ENCODE assay signal across 13 cellular contexts in the genomic region with DNA sequence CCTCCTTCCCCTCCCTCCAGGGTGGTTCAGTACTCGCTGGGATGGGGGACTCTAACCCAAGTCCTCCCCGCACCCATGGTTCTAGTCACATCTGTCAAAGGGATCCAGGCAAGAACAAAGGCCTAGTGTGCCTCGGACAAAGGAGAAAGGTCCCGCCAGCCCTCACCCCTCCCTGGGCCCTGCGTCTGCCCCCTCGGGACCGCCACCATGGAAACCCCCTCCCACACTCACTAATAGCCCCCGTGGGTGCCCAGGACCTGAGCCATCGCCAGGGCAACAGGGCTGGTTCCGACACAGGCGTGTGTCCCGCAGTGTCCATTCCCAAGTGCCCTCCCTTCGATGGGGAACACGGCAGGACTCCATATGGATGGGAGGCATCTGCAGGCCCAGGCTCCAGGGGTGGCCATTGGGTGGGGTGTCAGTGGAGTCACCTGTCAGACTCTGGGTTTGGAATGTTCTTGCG. TPM values are rescaled to one million over a fixed set of nuclear protein-coding genes. Genes with fewer than 3 reads are reported as not detected.
A peak's percentile ranks its signal among the peaks of the same experiment; 100 is the strongest.
DNase-seq lines count a peak whose midpoint lies in the region; ATAC-seq and TF ChIP-seq lines count a peak whose summit lies in the region.
"Had no signal": no experiment of that assay in that cellular context is flagged by ENCODE, and none has a peak within 500 bp of the region (broad histone marks: within the 10 kb centered on the region; RNA-seq: fewer than 3 reads in every experiment).

No MANE protein-coding gene starts in this region.

- H4K8ac ChIP-seq in neuronal stem cell (ENCODE audit: low read depth, low read length) = no peak overlapping the region

- no CpG with 5 or more reads among the region's 15 CpGs for WGBS in neuronal stem cell (ENCODE audit: extremely low coverage in 2 of 2, insufficient read length in 2 of 2, insufficient replicate concordance in 1 of 2), 2 donors

- no peak overlapping the region for H3K14ac ChIP-seq in neuronal stem cell (ENCODE audit: low read length)

- POLR2A ChIA-PET in CD4-positive, alpha-beta memory T cell (lab: Charles Lee; ENCODE audit: partially characterized antibody) = interaction anchor here (1.4 to 31.8 kb wide), 5 partner anchors 10 to 56 kb away, joined by 5 to 2262 read pairs (median 55); a partner anchor contains a TSS

- H3K4me3 ChIP-seq in CD4-positive, alpha-beta memory T cell (ENCODE audit: low read length in 2 of 2) = peak overlapping the region in 1 of 2 donors; percentile 77
- H3K4me3 ChIP-seq in Loucy (ENCODE audit: low read length, poor library complexity, severe bottlenecking) (peak overlapping the region; percentile 89), neuronal stem cell (ENCODE audit: low read length in 2 of 2) (no peak overlapping the region)
- H3K4me3 ChIP-seq: left ventricle myocardium inferior, pancreas, SJCRH30 had no signal

- H3K27me3 Mint-ChIP-seq in CD4-positive, alpha-beta memory T cell = no peaks in the 10 kb centered on the region

- H4K91ac ChIP-seq in neuronal stem cell (ENCODE audit: low read depth, low read length, poor library complexity) = no peak overlapping the region

- CTCF ChIA-PET in CD4-positive, alpha-beta memory T cell (lab: Charles Lee; ENCODE audit: partially characterized antibody) = no interaction called here

- no peaks in the 10 kb centered on the region for H3K27me3 ChIP-seq in CD4-positive, alpha-beta memory T cell (ENCODE audit: insufficient read depth, low read length)
- no peaks in the 10 kb centered on the region for H3K27me3 ChIP-seq in Loucy (ENCODE audit: insufficient read depth, low read length, poor library complexity, severe bottlenecking)
- H3K27me3 ChIP-seq in neuronal stem cell (ENCODE audit: control insufficient read depth in 3 of 3, insufficient read depth in 3 of 3, low read depth in 1 of 3, low read length in 3 of 3) = peaks cover 0 to 9% (median 2%) of the 10 kb centered on the region in 3 experiments
- H3K27me3 ChIP-seq: pancreas had no signal

- no peaks in the 10 kb centered on the region for H3K9me3 ChIP-seq in CD4-positive, alpha-beta memory T cell (ENCODE audit: control insufficient read depth in 1 of 2, low read length in 2 of 2)
- H3K9me3 ChIP-seq in Loucy (ENCODE audit: insufficient read depth, low read depth, low read length) = no peaks in the 10 kb centered on the region
- no peaks in the 10 kb centered on the region for H3K9me3 ChIP-seq in neuronal stem cell (replicated peaks in 1 of 2; ENCODE audit: control insufficient read depth in 2 of 2, insufficient read depth in 1 of 2, low read depth in 1 of 2, low read length in 2 of 2)
- H3K9me3 ChIP-seq: left ventricle myocardium inferior, pancreas, SJCRH30 had no signal

- H3K27ac Mint-ChIP-seq in CD4-positive, alpha-beta memory T cell = peak overlapping the region; percentile 78 to 98 (median 94)

- peaks cover 15 to 19% of the 10 kb centered on the region in 2 donors for H3K36me3 Mint-ChIP-seq in CD4-positive, alpha-beta memory T cell

- H3K4me2 ChIP-seq in Loucy (ENCODE audit: low read depth, low read length, poor library complexity, severe bottlenecking) = peak overlapping the region; percentile 98
- H3K4me2 ChIP-seq in neuronal stem cell (ENCODE audit: insufficient read depth, low read length, poor library complexity, severe bottlenecking) = no peak overlapping the region

- peak overlapping the region; percentile 79 for H2AK5ac ChIP-seq in neuronal stem cell (ENCODE audit: low read depth, low read length)

- H3K4me3 Mint-ChIP-seq in CD4-positive, alpha-beta memory T cell = peak overlapping the region; percentile 12 to 97 (median 88)

- no peaks in the 10 kb centered on the region for H3K9me2 ChIP-seq in Loucy (replicated peaks; ENCODE audit: low read depth, low read length)

- H2AFZ ChIP-seq in Loucy (ENCODE audit: low read length) (no peak overlapping the region), neuronal stem cell (ENCODE audit: low read length) (no peak overlapping the region)

- H3K18ac ChIP-seq in neuronal stem cell (ENCODE audit: low read length) = peak overlapping the region; percentile 89

- peak overlapping the region; percentile 99 for H3K9ac ChIP-seq in Loucy (ENCODE audit: low read depth, low read length, poor library complexity, severe bottlenecking)
- no peak overlapping the region for H3K9ac ChIP-seq in neuronal stem cell (ENCODE audit: low read depth, low read length, poor library complexity)

- ATAC-seq in HG03139 (IDR thresholded peaks at IDR 0.05; ENCODE audit: unreplicated experiment) = no peak
- ATAC-seq: activated CD4-positive, CD25-positive, alpha-beta regulatory T cell treated with anti-CD3 and anti-CD28 coated beads, Interleukin-2, amount 50 U/mL, for 24 hours had no signal

- no peaks in the 10 kb centered on the region for H4K20me1 ChIP-seq in Loucy (ENCODE audit: insufficient read depth, low read length, poor library complexity, severe bottlenecking)

- no peak overlapping the region for H3K23ac ChIP-seq in neuronal stem cell (ENCODE audit: low read depth, low read length, poor library complexity)

- peaks cover 26% of the 10 kb centered on the region for H3F3A ChIP-seq in Loucy (ENCODE audit: low read depth)

- H2BK120ac ChIP-seq in neuronal stem cell (ENCODE audit: low read depth, low read length) = no peak overlapping the region

- H3K27ac ChIP-seq in CD4-positive, alpha-beta memory T cell (ENCODE audit: low read depth, low read length) = peak overlapping the region; percentile 81
- H3K27ac ChIP-seq in caudate nucleus (ENCODE audit: low read depth, low read length) (peak overlapping the region; percentile 99), neuronal stem cell (replicated peaks; ENCODE audit: low read length) (no peak overlapping the region)
- H3K27ac ChIP-seq: left ventricle myocardium inferior, pancreas, SJCRH30 had no signal

- intact Hi-C loops in CD4-positive, alpha-beta memory T cell (cut with micrococcal nuclease) = no loop called here

- H3K4me1 Mint-ChIP-seq in CD4-positive, alpha-beta memory T cell = peaks cover 47 to 92% (median 73%) of the 10 kb centered on the region in 4 donors

- H3K36me3 ChIP-seq in CD4-positive, alpha-beta memory T cell (ENCODE audit: insufficient read depth, low read length) = peaks cover 21% of the 10 kb centered on the region
- H3K36me3 ChIP-seq in Loucy (ENCODE audit: insufficient read depth, low read length) (no peaks in the 10 kb centered on the region), neuronal stem cell (replicated peaks in 1 of 2; ENCODE audit: control insufficient read depth in 2 of 2, insufficient read depth in 2 of 2, low read length in 2 of 2) (no peaks in the 10 kb centered on the region)
- H3K36me3 ChIP-seq: left ventricle myocardium inferior, pancreas, SJCRH30 had no signal

- peaks cover 0 to 2% (median 0%) of the 10 kb centered on the region in 8 donors for H3K9me3 Mint-ChIP-seq in CD4-positive, alpha-beta memory T cell

- H3K79me2 ChIP-seq in Loucy (ENCODE audit: insufficient read depth, low read length) = peaks cover 41% of the 10 kb centered on the region

- H2BK5ac ChIP-seq in neuronal stem cell (ENCODE audit: low read length) = no peak overlapping the region

- peaks cover 95% of the 10 kb centered on the region for H3K4me1 ChIP-seq in CD4-positive, alpha-beta memory T cell (ENCODE audit: insufficient read depth, low read length)
- H3K4me1 ChIP-seq in Loucy (ENCODE audit: insufficient read depth, low read length, poor library complexity, severe bottlenecking) (peaks cover 67% of the 10 kb centered on the region), neuronal stem cell (ENCODE audit: control insufficient read depth in 2 of 2, insufficient read depth in 1 of 2, low read depth in 1 of 2, low read length in 2 of 2) (peaks cover 3 to 18% of the 10 kb centered on the region in 2 donors)

- no peak overlapping the region for H3K4ac ChIP-seq in neuronal stem cell (ENCODE audit: low read length)

- H3K79me1 ChIP-seq in neuronal stem cell (ENCODE audit: low read depth, low read length) = peaks cover 2% of the 10 kb centered on the region

- peak; percentile 2; the same call in 1 of the 2 replicates for TF ChIP-seq CTCF in Loucy (conservative IDR thresholded peaks at IDR 0.05; ENCODE audit: low read length)

- H2BK12ac ChIP-seq in neuronal stem cell (ENCODE audit: low read length) = no peak overlapping the region

- no peak for DNase-seq in CD4-positive, alpha-beta memory T cell
- DNase-seq in caudate nucleus (lab: John Stamatoyannopoulos, UW) = peak in 59 of 61 donors; percentile 38 to 94 (median 79)
- DNase-seq in neuronal stem cell (ENCODE audit: low spot score) = no peak
- DNase-seq in activated CD4-positive, CD25-positive, alpha-beta regulatory T cell treated with anti-CD3 and anti-CD28 coated beads, Interleukin-2, amount 50 U/mL, for 72 hours = no peak
- no peak for DNase-seq in cerebellum (ENCODE audit: low spot score)
- no peak for DNase-seq in central memory CD4-positive, alpha-beta T cell
- DNase-seq: COR-L47, left ventricle myocardium inferior, SJCRH30 had no signal

- no peak overlapping the region for H2BK15ac ChIP-seq in neuronal stem cell (ENCODE audit: low read length)

RNA-seq across cellular contexts. Expression of a gene that starts 5.1 kb away (rescaled TPM):
- total RNA-seq in CD4-positive, alpha-beta memory T cell = 1 to 10 TPM; 2.3 to 3.3 TPM
- under 1 TPM; 0.45 to 0.81 TPM for polyA plus RNA-seq in CD4-positive, alpha-beta memory T cell
- polyA plus RNA-seq in neuronal stem cell (2013, experiment 1 of 2) = 0.11 TPM
- 0.10 TPM for polyA plus RNA-seq in neuronal stem cell (2013, experiment 2 of 2)
- 0.18 TPM for total RNA-seq in cerebellum

RNA-seq across cellular contexts. Expression of a gene that starts 6.5 kb away (rescaled TPM):
- total RNA-seq in CD4-positive, alpha-beta memory T cell = 100 to 1,000 TPM; 371 to 382 TPM
- 100 to 1,000 TPM; 316 to 331 TPM for polyA plus RNA-seq in CD4-positive, alpha-beta memory T cell
- polyA plus RNA-seq in neuronal stem cell (2013, experiment 1 of 2) = 0.36 TPM
- polyA plus RNA-seq in neuronal stem cell (2013, experiment 2 of 2) = 0.53 TPM
- not detected for total RNA-seq in cerebellum
- total RNA-seq: SJCRH30 had no signal

RNA-seq across cellular contexts. Expression of a gene that starts 8.7 kb away (rescaled TPM):
- 100 to 1,000 TPM; 159 to 161 TPM for total RNA-seq in CD4-positive, alpha-beta memory T cell
- polyA plus RNA-seq in CD4-positive, alpha-beta memory T cell = 100 to 1,000 TPM; 474 to 774 TPM
- polyA plus RNA-seq in neuronal stem cell (2013, experiment 1 of 2) = 114 TPM
- polyA plus RNA-seq in neuronal stem cell (2013, experiment 2 of 2) = 112 TPM
- total RNA-seq in cerebellum = 41.6 TPM

RNA-seq across cellular contexts. Expression of a gene that starts 17.9 kb away (rescaled TPM):
- total RNA-seq in CD4-positive, alpha-beta memory T cell = 10 to 100 TPM; 78.1 to 79.9 TPM
- polyA plus RNA-seq in CD4-positive, alpha-beta memory T cell = 10 to 100 TPM; 55.2 to 58.3 TPM
- 26.4 TPM for polyA plus RNA-seq in neuronal stem cell (2013, experiment 1 of 2)
- polyA plus RNA-seq in neuronal stem cell (2013, experiment 2 of 2) = 24.3 TPM
- total RNA-seq in cerebellum = 15.8 TPM

RNA-seq across cellular contexts. Expression of a gene that starts 18.6 kb away (rescaled TPM):
- total RNA-seq in CD4-positive, alpha-beta memory T cell = 10 to 100 TPM; 51.8 to 55.9 TPM
- 1 to 10 TPM; 6.7 to 8.3 TPM for polyA plus RNA-seq in CD4-positive, alpha-beta memory T cell
- polyA plus RNA-seq in neuronal stem cell (2013, experiment 1 of 2) = 29.1 TPM
- 29.1 TPM for polyA plus RNA-seq in neuronal stem cell (2013, experiment 2 of 2)
- 19.6 TPM for total RNA-seq in cerebellum

Comparison
In these comparisons a context has a peak if more than half of its experiments do, and no peak if none do; other contexts are left out.
1. DNase-seq: peak in caudate nucleus (59 of 61); none in CD4-positive, alpha-beta memory T cell (0 of 5), neuronal stem cell (single experiment), activated CD4-positive, CD25-positive, alpha-beta regulatory T cell treated with anti-CD3 and anti-CD28 coated beads, Interleukin-2, amount 50 U/mL, for 72 hours (single experiment), cerebellum (single experiment) and central memory CD4-positive, alpha-beta T cell (single experiment).
2. RNA of a gene that starts 6.5 kb away (total RNA-seq): 371 to 382 TPM in CD4-positive, alpha-beta memory T cell; not detected in cerebellum (single experiment); every median in the first group is over 100 times any median in the second.